In the genomic region with DNA sequence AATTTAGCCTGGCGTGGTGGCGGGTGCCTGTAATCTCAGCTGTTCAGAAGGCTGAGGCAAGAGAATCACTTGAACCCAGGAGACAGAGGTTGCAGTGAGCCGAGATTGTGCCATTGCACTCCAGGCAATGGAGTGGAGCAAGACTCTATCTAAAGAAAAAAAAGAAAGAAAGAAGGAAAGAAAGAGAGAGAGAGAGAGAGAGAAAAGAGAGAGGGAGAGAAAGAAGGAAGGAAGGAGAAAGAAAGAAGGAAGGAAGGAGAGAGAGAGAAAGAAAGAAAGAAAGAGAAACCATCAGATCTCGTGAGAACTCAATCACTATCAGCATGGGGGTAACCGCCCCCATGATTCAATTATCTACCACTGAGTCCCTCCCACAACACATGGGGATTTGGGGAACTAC, we compare ENCODE assay signal across 35 cellular contexts.
"Had no signal": no experiment of that assay in that cellular context is flagged by ENCODE, and none has a peak within 500 bp of the region (broad histone marks: within the 10 kb centered on the region; RNA-seq: fewer than 3 reads in every experiment).

No MANE protein-coding gene starts in this region.

- H3K9ac ChIP-seq: KMS-11 had no signal

- H3K27ac ChIP-seq: KMS-11 had no signal

- H3K4me3 ChIP-seq: MG63 had no signal

- H3K9me3 ChIP-seq: MG63 had no signal

- H3K4me2 ChIP-seq: KMS-11 had no signal

- DNase-seq: Karpas-422, Kasumi-1, MG63, MM.1S, MV-4-11, NCI-H1048, NCI-H1092, NCI-H1092 treated with DMSO at 0.1 percent for 48 hours, NCI-H1105, NCI-H1105 treated with DMSO at 0.1 percent for 48 hours, NCI-H1417, NCI-H1417 treated with DMSO at 0.1 percent for 48 hours, NCI-H1436, NCI-H1436 treated with DMSO at 0.1 percent for 48 hours, NCI-H146, NCI-H1694, NCI-H1694 treated with DMSO at 0.1 percent for 48 hours, NCI-H187, NCI-H187 treated with DMSO at 0.1 percent for 48 hours, NCI-H1930, NCI-H2029, NCI-H2029 treated with DMSO at 0.1 percent for 48 hours, NCI-H2081, NCI-H2081 treated with DMSO at 0.1 percent for 48 hours, NCI-H2107, NCI-H2171, NCI-H2171 treated with DMSO at 0.1 percent for 48 hours, NCI-H2227 treated with DMSO at 0.1 percent for 48 hours, NCI-H226, NCI-H345, NCI-H446, NCI-H446 treated with DMSO at 0.1 percent for 48 hours, NCI-H510A, NCI-H510A treated with DMSO at 0.1 percent for 48 hours had no signal

- H3K27me3 ChIP-seq: MG63 had no signal
